In the genomic region with DNA sequence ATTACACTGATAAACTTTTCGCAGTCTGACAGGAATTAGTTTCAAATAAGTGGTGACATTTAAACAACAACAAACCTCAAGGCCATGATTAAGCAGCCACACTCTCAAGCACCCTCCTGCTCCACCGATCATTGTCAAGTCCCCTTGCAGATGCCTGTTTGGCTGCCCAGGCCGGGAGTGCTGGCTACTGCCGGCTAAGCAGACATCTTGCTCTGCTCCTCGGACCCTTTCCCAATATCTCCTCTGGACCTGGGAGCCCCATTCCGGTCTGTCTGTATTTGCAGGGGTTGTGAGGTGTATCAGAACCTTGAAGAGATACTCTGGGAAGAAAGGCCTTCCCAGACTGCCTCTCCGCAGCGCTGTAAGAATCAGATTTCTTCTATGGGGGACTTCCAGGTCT, we compare ENCODE assay signal across 13 cellular contexts. TPM values are rescaled to one million over a fixed set of nuclear protein-coding genes. Genes with fewer than 3 reads are reported as not detected.
"Had no signal": no experiment of that assay in that cellular context is flagged by ENCODE, and none has a peak within 500 bp of the region (broad histone marks: within the 10 kb centered on the region; RNA-seq: fewer than 3 reads in every experiment).

No MANE protein-coding gene starts in this region.

RNA-seq across cellular contexts. Expression of a gene that starts 14.9 kb away (rescaled TPM):
- total RNA-seq: bronchial epithelial cell; dermis microvascular lymphatic vessel endothelial cell; fibroblast of lung; gastrocnemius medialis; kidney epithelial cell; left ventricle myocardium inferior; lung microvascular endothelial cell; naive thymus-derived CD8-positive, alpha-beta T cell; right lobe of liver; thyroid gland had no signal
- polyA plus RNA-seq: immature natural killer cell; naive thymus-derived CD8-positive, alpha-beta T cell; neural cell; ovary had no signal
